Comparison of ENCODE assay signal across 16 cellular contexts in genomic region chr5:160835818-160836528, GRCh38. TPM values are rescaled to one million over a fixed set of nuclear protein-coding genes. Genes with fewer than 3 reads are reported as not detected.
A peak's percentile ranks its signal among the peaks of the same experiment; 100 is the strongest.
DNase-seq lines count a peak whose midpoint lies in the region; ATAC-seq, FAIRE-seq and TF ChIP-seq lines count a peak whose summit lies in the region.
"Had no signal": no experiment of that assay in that cellular context is flagged by ENCODE, and none has a peak within 500 bp of the region (broad histone marks: within the 10 kb centered on the region; RNA-seq: fewer than 3 reads in every experiment).

No MANE protein-coding gene starts in this region.

- H3K4me1 Mint-ChIP-seq in activated CD8-positive, alpha-beta memory T cell treated with anti-CD3 and anti-CD28 coated beads, Interleukin-2, amount 10 ng/mL, durations not matched to agents 7 days and 5 days = no peaks in the 10 kb centered on the region
- H3K4me1 Mint-ChIP-seq: activated CD4-positive, alpha-beta T cell treated with anti-CD3 and anti-CD28 coated beads, Interleukin-2, amount 10 ng/mL, durations not matched to agents 7 days and 5 days; T-helper 17 cell had no signal

- DNase-seq in GM12891 (ENCODE audit: insufficient read length, low spot score) = no peak
- DNase-seq in NCI-H510A (lab: John Stamatoyannopoulos, UW) = no peak
- DNase-seq in activated CD8-positive, alpha-beta memory T cell treated with anti-CD3 and anti-CD28 coated beads, Interleukin-2, amount 10 ng/mL, durations not matched to agents 7 days and 5 days = no peak
- DNase-seq in posterior vena cava (ENCODE audit: low spot score) = no peak
- no peak for DNase-seq in ecto neural progenitor cell (ENCODE audit: low spot score)
- DNase-seq: activated CD4-positive, alpha-beta T cell treated with anti-CD3 and anti-CD28 coated beads, Interleukin-2, amount 10 ng/mL, durations not matched to agents 7 days and 5 days; amygdala; esophagus squamous epithelium; left colon; naive B cell; NCI-H1105; T-helper 17 cell had no signal

- no peak for FAIRE-seq in GM12891 (lab: Jason Lieb, UNC)

- intact Hi-C loops in posterior vena cava (cut with DNase I) = no loop called here

- H3K27me3 Mint-ChIP-seq in activated CD8-positive, alpha-beta memory T cell treated with anti-CD3 and anti-CD28 coated beads, Interleukin-2, amount 10 ng/mL, durations not matched to agents 7 days and 5 days = no peaks in the 10 kb centered on the region
- H3K27me3 Mint-ChIP-seq: T-helper 17 cell had no signal

- H3K27ac Mint-ChIP-seq in activated CD8-positive, alpha-beta memory T cell treated with anti-CD3 and anti-CD28 coated beads, Interleukin-2, amount 10 ng/mL, durations not matched to agents 7 days and 5 days = no peak overlapping the region
- H3K27ac Mint-ChIP-seq: activated CD4-positive, alpha-beta T cell treated with anti-CD3 and anti-CD28 coated beads, Interleukin-2, amount 10 ng/mL, durations not matched to agents 7 days and 5 days; T-helper 17 cell had no signal

- CTCF ChIA-PET in activated CD8-positive, alpha-beta memory T cell treated with anti-CD3 and anti-CD28 coated beads, Interleukin-2, amount 10 ng/mL, durations not matched to agents 7 days and 5 days (lab: Charles Lee) = no interaction called here

- H3K9me3 Mint-ChIP-seq in activated CD8-positive, alpha-beta memory T cell treated with anti-CD3 and anti-CD28 coated beads, Interleukin-2, amount 10 ng/mL, durations not matched to agents 7 days and 5 days (ENCODE audit: low read depth) = peaks cover 2% of the 10 kb centered on the region

- H3K4me3 Mint-ChIP-seq in activated CD8-positive, alpha-beta memory T cell treated with anti-CD3 and anti-CD28 coated beads, Interleukin-2, amount 10 ng/mL, durations not matched to agents 7 days and 5 days = no peak overlapping the region
- H3K4me3 Mint-ChIP-seq: activated CD4-positive, alpha-beta T cell treated with anti-CD3 and anti-CD28 coated beads, Interleukin-2, amount 10 ng/mL, durations not matched to agents 7 days and 5 days; naive B cell; T-helper 17 cell had no signal

- TF ChIP-seq POLR2A in GM12891 (IDR thresholded peaks at IDR 0.05; ENCODE audit: low read depth, low read length) = no peak

- ATAC-seq in GM19395 (IDR thresholded peaks at IDR 0.05; ENCODE audit: unreplicated experiment) = peak; percentile 75
- peak; percentile 83 for ATAC-seq in HG02763 (IDR thresholded peaks at IDR 0.05; ENCODE audit: unreplicated experiment)
- ATAC-seq in HG03460 (IDR thresholded peaks at IDR 0.05; ENCODE audit: unreplicated experiment) = peak; percentile 76
- ATAC-seq in activated CD8-positive, alpha-beta memory T cell treated with anti-CD3 and anti-CD28 coated beads, Interleukin-2, amount 10 ng/mL, durations not matched to agents 7 days and 5 days = no peak
- ATAC-seq: left colon, T-helper 17 cell had no signal

- no peaks in the 10 kb centered on the region for H3K36me3 Mint-ChIP-seq in activated CD8-positive, alpha-beta memory T cell treated with anti-CD3 and anti-CD28 coated beads, Interleukin-2, amount 10 ng/mL, durations not matched to agents 7 days and 5 days

TF ChIP-seq in GM12891, 5 proteins besides CTCF, POLR2A, EP300 and RAD21:
- TF ChIP-seq TAF1 (IDR thresholded peaks at IDR 0.05; ENCODE audit: low read depth, low read length) (no peak), SPI1 (IDR thresholded peaks at IDR 0.05; ENCODE audit: low read depth, low read length) (0 out of 2 replicates have a peak, but pooled peaks have one; percentile 23)

RNA-seq across cellular contexts. Expression of gene ATP10B, which starts 16.0 kb away (rescaled TPM):
- polyA plus RNA-seq in GM12891 (2012; ENCODE audit: low read depth, missing spikeins) = 0.54 TPM
- total RNA-seq in activated CD8-positive, alpha-beta memory T cell treated with anti-CD3 and anti-CD28 coated beads, Interleukin-2, amount 10 ng/mL, durations not matched to agents 7 days and 5 days = not detected
- total RNA-seq in posterior vena cava = not detected
- total RNA-seq: activated CD4-positive, alpha-beta T cell treated with anti-CD3 and anti-CD28 coated beads, Interleukin-2, amount 10 ng/mL, durations not matched to agents 7 days and 5 days; NCI-H460; T-helper 17 cell had no signal
